Comparison of ENCODE assay signal across 11 cellular contexts in genomic region chr1:6053206-6053546, GRCh38.
"Had no signal": no experiment of that assay in that cellular context is flagged by ENCODE, and none has a peak within 500 bp of the region (broad histone marks: within the 10 kb centered on the region; RNA-seq: fewer than 3 reads in every experiment).

No MANE protein-coding gene starts in this region.

- H3K4me3 ChIP-seq: cardiac muscle cell, heart left ventricle, left lung, testis had no signal

- H3K4me1 ChIP-seq: parathyroid adenoma had no signal

- H3K9me3 Mint-ChIP-seq: memory B cell; stimulated activated naive CD8-positive, alpha-beta T cell treated with anti-CD3 and anti-CD28 coated beads, Interleukin-15, amount 100 ng/mL, for 72 hours; T-cell had no signal

- H3K27ac Mint-ChIP-seq: memory B cell; stimulated activated naive CD8-positive, alpha-beta T cell treated with anti-CD3 and anti-CD28 coated beads, Interleukin-15, amount 100 ng/mL, for 72 hours; T-cell had no signal

- H3K9me3 ChIP-seq: heart left ventricle, left lung, testis had no signal

- H2AFZ ChIP-seq: parathyroid adenoma had no signal

- H3K27me3 Mint-ChIP-seq: memory B cell; stimulated activated naive CD8-positive, alpha-beta T cell treated with anti-CD3 and anti-CD28 coated beads, Interleukin-15, amount 100 ng/mL, for 72 hours; T-cell had no signal

- H3K27me3 ChIP-seq: heart left ventricle, left lung, testis had no signal

- ATAC-seq: stimulated activated naive CD8-positive, alpha-beta T cell treated with anti-CD3 and anti-CD28 coated beads, Interleukin-15, amount 100 ng/mL, for 72 hours had no signal

- H3K36me3 ChIP-seq: cardiac muscle cell had no signal

- DNase-seq: activated CD4-positive, alpha-beta T cell treated with anti-CD3 and anti-CD28 coated beads, Interleukin-2, amount 50 U/mL, for 1 hour; activated gamma-delta T cell; left lung; stimulated activated CD4-positive, alpha-beta T cell treated with anti-CD3 and anti-CD28 coated beads, Interleukin-4, amount 100 ng/mL, for 1 hour; stimulated activated naive CD8-positive, alpha-beta T cell treated with anti-CD3 and anti-CD28 coated beads, Interleukin-15, amount 100 ng/mL, for 72 hours; testis had no signal

- H3K4me3 Mint-ChIP-seq: memory B cell; stimulated activated naive CD8-positive, alpha-beta T cell treated with anti-CD3 and anti-CD28 coated beads, Interleukin-15, amount 100 ng/mL, for 72 hours; T-cell had no signal

- H3K27ac ChIP-seq: cardiac muscle cell, heart left ventricle, left lung, parathyroid adenoma, testis had no signal

- H3K79me2 ChIP-seq: parathyroid adenoma had no signal

- H3K9ac ChIP-seq: parathyroid adenoma had no signal
